ENCODE assay signal across 17 cellular contexts in the genomic region with DNA sequence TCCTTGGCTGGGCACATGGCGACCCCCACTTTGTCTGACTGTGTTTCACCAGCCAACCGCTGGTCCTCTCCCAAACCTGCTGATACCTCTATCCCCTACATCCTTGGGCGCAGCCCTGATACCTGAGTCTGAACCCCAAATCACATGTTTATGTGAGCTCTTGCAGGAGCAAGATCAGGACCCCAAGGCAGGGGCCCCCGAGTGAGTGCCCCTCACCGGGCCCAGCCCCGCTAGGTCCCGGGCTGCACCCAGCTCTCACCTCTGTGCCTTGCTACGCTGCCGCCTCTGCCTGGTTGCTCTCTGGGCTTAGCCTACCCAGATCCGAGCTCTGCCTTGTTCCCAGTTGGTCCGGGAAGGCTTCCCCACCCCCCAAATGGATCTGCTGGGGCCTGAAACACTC.
A peak's percentile ranks its signal among the peaks of the same experiment; 100 is the strongest.
DNase-seq lines count a peak whose midpoint lies in the region; ATAC-seq, FAIRE-seq and TF ChIP-seq lines count a peak whose summit lies in the region.
"Had no signal": no experiment of that assay in that cellular context is flagged by ENCODE, and none has a peak within 500 bp of the region (broad histone marks: within the 10 kb centered on the region; RNA-seq: fewer than 3 reads in every experiment).

No MANE protein-coding gene starts in this region.

- no peak overlapping the region for H3K27ac Mint-ChIP-seq in activated naive CD8-positive, alpha-beta T cell treated with anti-CD3 and anti-CD28 coated beads, Interleukin-2, amount 50 U/mL, for 24 hours
- H3K27ac Mint-ChIP-seq: CD8-positive, alpha-beta T cell had no signal

- H3K4me3 ChIP-seq in BLaER1 (0 out of 2 replicates have a peak overlapping the region, but pooled peaks have one; percentile 4), kidney (ENCODE audit: low read length in 2 of 2) (no peak overlapping the region), spleen (no peak overlapping the region)
- H3K4me3 ChIP-seq: A549 had no signal

- peaks cover 73% of the 10 kb centered on the region for H3K4me1 ChIP-seq in BLaER1
- H3K4me1 ChIP-seq in kidney (ENCODE audit: control insufficient read depth in 1 of 2, insufficient read depth in 1 of 2, low read depth in 1 of 2, low read length in 2 of 2), result no peaks in the 10 kb centered on the region
- H3K4me1 ChIP-seq in spleen, result no peaks in the 10 kb centered on the region
- H3K4me1 ChIP-seq: A549 had no signal

- no peak for FAIRE-seq in kidney (lab: Jason Lieb, UNC)
- FAIRE-seq: A549, H1 had no signal

- no peak overlapping the region for H3K4me3 Mint-ChIP-seq in activated naive CD8-positive, alpha-beta T cell treated with anti-CD3 and anti-CD28 coated beads, Interleukin-2, amount 50 U/mL, for 24 hours
- H3K4me3 Mint-ChIP-seq: CD8-positive, alpha-beta T cell; H9 had no signal

- no peak for TF ChIP-seq CTCF in kidney (IDR thresholded peaks at IDR 0.05; ENCODE audit: borderline replicate concordance, extremely low read depth, insufficient read depth)
- no peak for TF ChIP-seq CTCF in spleen (IDR thresholded peaks at IDR 0.05 in 8 of 11, conservative IDR thresholded peaks at IDR 0.05 in 3 of 11)

- H3K36me3 ChIP-seq in BLaER1 (no peaks in the 10 kb centered on the region), kidney (ENCODE audit: control insufficient read depth in 1 of 2, insufficient read depth in 2 of 2, low read length in 2 of 2) (no peaks in the 10 kb centered on the region), spleen (no peaks in the 10 kb centered on the region)

- no peaks in the 10 kb centered on the region for H3K27me3 ChIP-seq in BLaER1
- H3K27me3 ChIP-seq in spleen (replicated peaks in 1 of 7), result peaks cover 0 to 3% (median 0%) of the 10 kb centered on the region in 7 donors

- H3K9ac ChIP-seq in BLaER1 (peak overlapping the region; percentile 48; the same call in 1 of the 2 replicates), kidney (ENCODE audit: low read length in 2 of 2) (no peak overlapping the region)

- 69 to 90% (median 84%) methylated on average over 11 of the region's 11 CpGs for WGBS in spleen, 5 donors

- no peaks in the 10 kb centered on the region for H3K9me3 Mint-ChIP-seq in activated naive CD8-positive, alpha-beta T cell treated with anti-CD3 and anti-CD28 coated beads, Interleukin-2, amount 50 U/mL, for 24 hours
- H3K9me3 Mint-ChIP-seq: CD8-positive, alpha-beta T cell; H9 had no signal

- no peaks in the 10 kb centered on the region for H3K27me3 Mint-ChIP-seq in activated naive CD8-positive, alpha-beta T cell treated with anti-CD3 and anti-CD28 coated beads, Interleukin-2, amount 50 U/mL, for 24 hours

- no peak for TF ChIP-seq POLR2A in spleen (IDR thresholded peaks at IDR 0.05)

- ATAC-seq in Right ventricle myocardium inferior, result no peak
- no peak for ATAC-seq in activated naive CD8-positive, alpha-beta T cell treated with anti-CD3 and anti-CD28 coated beads, Interleukin-2, amount 50 U/mL, for 24 hours
- ATAC-seq in GM19397 (IDR thresholded peaks at IDR 0.05; ENCODE audit: unreplicated experiment), result no peak
- ATAC-seq: A549; CD8-positive, alpha-beta T cell had no signal

- DNase-seq in Right ventricle myocardium inferior (ENCODE audit: missing footprints) (peak; percentile 21), cardiac septum (ENCODE audit: low spot score) (no peak), kidney (peak; percentile 32), spleen (peak; percentile 53)
- no peak for DNase-seq in activated naive CD8-positive, alpha-beta T cell treated with anti-CD3 and anti-CD28 coated beads, Interleukin-2, amount 50 U/mL, for 24 hours
- DNase-seq: AML-193; Calu3; CD8-positive, alpha-beta T cell; DMS79 treated with DMSO at 0.1 percent for 48 hours; GF-D8; H9; IMR-90 had no signal

- intact Hi-C loops in Right ventricle myocardium inferior (cut with DNase I) (no loop called here), cardiac septum (cut with DNase I) (no loop called here), kidney (cut with DNase I) (no loop called here), spleen (cut with DNase I; ENCODE audit: low total_unique reads) (no loop called here)

- H3K27ac ChIP-seq in BLaER1 (peak overlapping the region; percentile 84), kidney (ENCODE audit: low read depth in 2 of 2, low read length in 2 of 2) (no peak overlapping the region), spleen (no peak overlapping the region)
- H3K27ac ChIP-seq: 22Rv1, A549 had no signal

- H3K4me2 ChIP-seq in BLaER1, result peak overlapping the region; percentile 92
- H3K4me2 ChIP-seq: A549 had no signal

- H3K36me3 Mint-ChIP-seq in activated naive CD8-positive, alpha-beta T cell treated with anti-CD3 and anti-CD28 coated beads, Interleukin-2, amount 50 U/mL, for 24 hours (ENCODE audit: low read depth), result no peaks in the 10 kb centered on the region
- H3K36me3 Mint-ChIP-seq: CD8-positive, alpha-beta T cell had no signal

- H3K4me1 Mint-ChIP-seq in activated naive CD8-positive, alpha-beta T cell treated with anti-CD3 and anti-CD28 coated beads, Interleukin-2, amount 50 U/mL, for 24 hours, result no peaks in the 10 kb centered on the region

- no peaks in the 10 kb centered on the region for H3K9me3 ChIP-seq in BLaER1
- H3K9me3 ChIP-seq in kidney (ENCODE audit: control insufficient read depth in 1 of 2, low read length in 2 of 2), result no peaks in the 10 kb centered on the region
- H3K9me3 ChIP-seq in spleen, result no peaks in the 10 kb centered on the region
- H3K9me3 ChIP-seq: A549 had no signal

- no peaks in the 10 kb centered on the region for H4K20me1 ChIP-seq in BLaER1

Comparison
In these comparisons a context has a peak if more than half of its experiments do, and no peak if none do; other contexts are left out.
1. DNase-seq: peak in Right ventricle myocardium inferior (single experiment), kidney (single experiment) and spleen (single experiment); none in cardiac septum (single experiment) and activated naive CD8-positive, alpha-beta T cell treated with anti-CD3 and anti-CD28 coated beads, Interleukin-2, amount 50 U/mL, for 24 hours (single experiment).